Comparison of ENCODE assay signal across 1 cellular context in the genomic region with DNA sequence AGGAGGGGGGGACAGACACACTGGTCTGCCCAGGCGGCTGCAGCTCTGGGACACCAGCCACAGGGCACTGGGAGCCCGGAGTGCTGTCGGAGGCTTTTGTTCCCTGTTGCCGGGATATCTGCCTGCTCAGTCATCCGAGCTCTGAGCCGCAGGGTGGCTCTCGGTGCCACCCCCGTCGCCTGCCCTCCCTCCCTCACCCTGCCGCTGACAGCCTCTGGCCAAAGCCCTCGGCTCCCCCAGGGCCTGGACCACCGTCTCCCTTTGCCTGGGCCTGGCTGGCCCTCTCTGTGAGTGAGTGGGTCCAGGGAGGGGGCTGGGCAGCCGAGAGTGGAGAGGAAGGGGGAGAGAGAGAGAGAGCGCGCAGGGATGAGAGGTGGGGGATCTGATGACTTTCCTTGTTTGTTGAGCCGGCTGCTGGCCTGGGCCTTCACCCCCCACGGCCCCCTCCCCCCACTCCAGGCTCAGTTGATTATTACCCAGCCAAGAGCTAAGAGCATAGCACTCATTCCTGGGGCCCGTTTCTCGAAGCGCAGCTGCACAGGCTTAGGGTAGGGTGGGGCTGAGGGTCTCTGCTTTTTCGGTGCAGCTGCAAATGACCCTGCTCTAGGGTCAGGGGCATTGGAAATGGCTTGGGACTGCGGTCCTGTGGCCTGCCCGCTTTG.
TF ChIP-seq lines count a peak whose summit lies in the region.

No MANE protein-coding gene starts in this region.

TF ChIP-seq in K562, 482 proteins besides CTCF, POLR2A, EP300 and RAD21:
- TF ChIP-seq HNRNPUL1 (IDR thresholded peaks at IDR 0.05; ENCODE audit: low read length) (no peak), GABPB1 (CRISPR knock-in tag; IDR thresholded peaks at IDR 0.05) (0 out of 2 replicates have a peak, but pooled peaks have one; percentile 12)
